In the genomic region with DNA sequence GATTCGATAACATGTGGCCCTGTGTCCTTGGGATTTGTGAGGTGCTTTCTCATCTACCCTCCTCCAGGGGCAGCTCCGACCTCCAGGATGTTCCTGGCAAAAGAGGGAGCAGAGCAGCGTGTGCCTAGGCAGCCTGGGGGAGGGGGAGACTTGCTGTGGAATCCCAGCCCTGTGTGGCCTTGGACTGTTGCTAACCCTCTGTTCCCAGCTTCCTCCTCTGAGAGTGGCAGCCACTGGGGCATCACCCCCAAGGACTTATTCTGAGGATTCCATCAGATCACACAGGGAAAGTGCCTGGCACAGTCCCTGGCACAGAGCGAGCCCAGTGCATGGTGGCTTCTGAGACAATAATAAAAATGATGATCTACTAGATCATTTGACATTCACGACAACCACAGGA, we compare ENCODE assay signal across 28 cellular contexts.
"Had no signal": no experiment of that assay in that cellular context is flagged by ENCODE, and none has a peak within 500 bp of the region (broad histone marks: within the 10 kb centered on the region; RNA-seq: fewer than 3 reads in every experiment).

No MANE protein-coding gene starts in this region.

- H3K4me1 Mint-ChIP-seq: central memory CD8-positive, alpha-beta T cell; immature natural killer cell; naive thymus-derived CD8-positive, alpha-beta T cell; stimulated activated memory B cell treated with anti-CD40 and anti-IgM and Interleukin-4, amounts not matched to agents 10 μg/mL and 1 μg/mL and 100 μg/mL, for 72 hours had no signal

- H3K36me3 ChIP-seq: colonic mucosa, gastrocnemius medialis, heart left ventricle, left ventricle myocardium inferior, lower lobe of right lung, tibial artery had no signal

- H3K27me3 ChIP-seq: colonic mucosa, hepatocyte had no signal

- H3K9me3 Mint-ChIP-seq: central memory CD8-positive, alpha-beta T cell; dendritic cell treated with granulocyte-macrophage colony-stimulating factor and Interleukin-4, amounts not matched to agents 40 ng/mL and 50 ng/mL, for 4 days; endodermal cell; immature natural killer cell; naive thymus-derived CD8-positive, alpha-beta T cell; stimulated activated memory B cell treated with anti-CD40 and anti-IgM and Interleukin-4, amounts not matched to agents 10 μg/mL and 1 μg/mL and 100 μg/mL, for 72 hours; stimulated activated naive CD8-positive, alpha-beta T cell treated with anti-CD3 and anti-CD28 coated beads, Interleukin-15, Interleukin-2, amounts not matched to agents 100 ng/mL and 50 ng/mL, for 24 hours; type B pancreatic cell had no signal

- H3K9me3 ChIP-seq: colonic mucosa, gastrocnemius medialis, lower lobe of right lung, tibial artery had no signal

- H3K27ac ChIP-seq: colonic mucosa, epithelial cell of prostate, gastrocnemius medialis, heart left ventricle, hepatocyte, left ventricle myocardium inferior, lower lobe of right lung, psoas muscle, tibial artery had no signal

- H3K36me3 Mint-ChIP-seq: immature natural killer cell; naive thymus-derived CD8-positive, alpha-beta T cell; stimulated activated memory B cell treated with anti-CD40 and anti-IgM and Interleukin-4, amounts not matched to agents 10 μg/mL and 1 μg/mL and 100 μg/mL, for 72 hours; type B pancreatic cell had no signal

- H3K4me3 Mint-ChIP-seq: central memory CD8-positive, alpha-beta T cell; dendritic cell treated with granulocyte-macrophage colony-stimulating factor and Interleukin-4, amounts not matched to agents 40 ng/mL and 50 ng/mL, for 4 days; endodermal cell; immature natural killer cell; naive thymus-derived CD8-positive, alpha-beta T cell; nephron progenitor cell; stimulated activated memory B cell treated with anti-CD40 and anti-IgM and Interleukin-4, amounts not matched to agents 10 μg/mL and 1 μg/mL and 100 μg/mL, for 72 hours; stimulated activated naive CD8-positive, alpha-beta T cell treated with anti-CD3 and anti-CD28 coated beads, Interleukin-15, Interleukin-2, amounts not matched to agents 100 ng/mL and 50 ng/mL, for 24 hours; type B pancreatic cell had no signal

- H3K27ac Mint-ChIP-seq: dendritic cell treated with granulocyte-macrophage colony-stimulating factor and Interleukin-4, amounts not matched to agents 40 ng/mL and 50 ng/mL, for 4 days; endodermal cell; immature natural killer cell; naive thymus-derived CD8-positive, alpha-beta T cell; nephron progenitor cell; stimulated activated memory B cell treated with anti-CD40 and anti-IgM and Interleukin-4, amounts not matched to agents 10 μg/mL and 1 μg/mL and 100 μg/mL, for 72 hours; stimulated activated naive CD8-positive, alpha-beta T cell treated with anti-CD3 and anti-CD28 coated beads, Interleukin-15, Interleukin-2, amounts not matched to agents 100 ng/mL and 50 ng/mL, for 24 hours; type B pancreatic cell had no signal

- ATAC-seq: esophagus mucosa; gastrocnemius medialis; heart left ventricle; left colon; lower lobe of right lung; naive thymus-derived CD8-positive, alpha-beta T cell; psoas muscle; right cardiac atrium; stimulated activated memory B cell treated with anti-CD40 and anti-IgM and Interleukin-4, amounts not matched to agents 10 μg/mL and 1 μg/mL and 100 μg/mL, for 72 hours had no signal

- H3K4me1 ChIP-seq: colonic mucosa, gastrocnemius medialis, heart left ventricle, left ventricle myocardium inferior, lower lobe of right lung, psoas muscle, tibial artery had no signal

- H3K4me3 ChIP-seq: colonic mucosa, gastrocnemius medialis, heart left ventricle, hepatocyte, left ventricle myocardium inferior, lower lobe of right lung, psoas muscle, tibial artery had no signal

- DNase-seq: colonic mucosa; effector CD8-positive, alpha-beta T cell; endodermal cell; foreskin fibroblast; gastrocnemius medialis; heart left ventricle; immature natural killer cell; kidney glomerular epithelial cell; left colon; left ventricle myocardium inferior; lower lobe of right lung; naive thymus-derived CD8-positive, alpha-beta T cell; nephron progenitor cell; nucleus accumbens; psoas muscle; right cardiac atrium; small intestine; stimulated activated CD4-positive, alpha-beta T cell treated with anti-CD3 and anti-CD28 coated beads, Interleukin-2, amount 100 ng/mL, for 24 hours; stimulated activated CD4-positive, alpha-beta T cell treated with anti-CD3 and anti-CD28 coated beads, Interleukin-4, amount 100 ng/mL, for 4 hours; tibial artery had no signal
